8 cellular contexts compared by ENCODE assay signal in genomic region chr17:34254651-34255380, GRCh38. TPM values are rescaled to one million over a fixed set of nuclear protein-coding genes. Genes with fewer than 3 reads are reported as not detected.
A peak's percentile ranks its signal among the peaks of the same experiment; 100 is the strongest.
DNase-seq lines count a peak whose midpoint lies in the region; ATAC-seq and TF ChIP-seq lines count a peak whose summit lies in the region.

CCL2 (plus strand) TSS chr17:34255285; CDS start chr17:34255350, 65 bp downstream.

- H3K9me3 Mint-ChIP-seq in activated naive CD4-positive, alpha-beta T cell treated with anti-CD3 and anti-CD28 coated beads, Interleukin-2, amount 50 U/mL, for 72 hours: peaks cover 0 to 3% of the 10 kb centered on the region in 2 donors

- peak within 1 kb of the TSS; percentile 56 for H3K4me3 ChIP-seq in AG09309 (ENCODE audit: control insufficient read depth, low read depth, low read length)
- peak within 1 kb of the TSS; percentile 32 to 42 (median 40) for H3K4me3 ChIP-seq in stomach

- intact Hi-C loops in stomach (cut with DNase I; ENCODE audit: low total_unique reads): no loop called here

- no peaks in the 10 kb centered on the region for H3K9me3 ChIP-seq in stomach

- no peak for ATAC-seq in HG03108 (IDR thresholded peaks at IDR 0.05; ENCODE audit: unreplicated experiment)
- no peak for ATAC-seq in activated naive CD4-positive, alpha-beta T cell treated with anti-CD3 and anti-CD28 coated beads, Interleukin-2, amount 50 U/mL, for 72 hours

- TF ChIP-seq CTCF in AG09309 (IDR thresholded peaks at IDR 0.05; ENCODE audit: control insufficient read depth, insufficient read depth, low read depth, low read length, missing control alignments): no peak
- TF ChIP-seq CTCF in stomach (IDR thresholded peaks at IDR 0.05): no peak

- no peak for DNase-seq in AG09309 (ENCODE audit: low read depth)
- peak; percentile 26 to 50 for DNase-seq in NCI-H187 (lab: John Stamatoyannopoulos, UW)
- peak; percentile 72 for DNase-seq in cerebellar cortex (ENCODE audit: low spot score)
- peak; percentile 32 for DNase-seq in inferior parietal cortex (ENCODE audit: extremely low spot score)
- DNase-seq in stomach: peak; percentile 33
- no peak for DNase-seq in stimulated activated naive CD4-positive, alpha-beta T cell (lab: John Stamatoyannopoulos, UW)
- DNase-seq in activated naive CD4-positive, alpha-beta T cell treated with anti-CD3 and anti-CD28 coated beads, Interleukin-2, amount 50 U/mL, for 72 hours (ENCODE audit: low spot score in 2 of 2): no peak

- no peak within 1 kb of the TSS for H3K27ac Mint-ChIP-seq in activated naive CD4-positive, alpha-beta T cell treated with anti-CD3 and anti-CD28 coated beads, Interleukin-2, amount 50 U/mL, for 72 hours

- no peak for TF ChIP-seq POLR2A in stomach (IDR thresholded peaks at IDR 0.05)

- H3K4me1 ChIP-seq in stomach: peaks cover 19 to 63% (median 53%) of the 10 kb centered on the region in 4 donors

- TF ChIP-seq EP300 in stomach (IDR thresholded peaks at IDR 0.05): no peak

- peaks cover 0 to 3% (median 0%) of the 10 kb centered on the region in 3 donors for H3K27me3 ChIP-seq in stomach

- peak within 1 kb of the TSS; percentile 72 to 87 (median 84) for H3K27ac ChIP-seq in stomach

- no peaks in the 10 kb centered on the region for H3K36me3 ChIP-seq in stomach

- no peaks in the 10 kb centered on the region for H3K36me3 Mint-ChIP-seq in activated naive CD4-positive, alpha-beta T cell treated with anti-CD3 and anti-CD28 coated beads, Interleukin-2, amount 50 U/mL, for 72 hours

- 3 to 10% (median 5%) methylated on average over 11 of the region's 11 CpGs for WGBS in stomach, 5 donors

RNA-seq across cellular contexts. Expression of gene CCL2, which starts in this region (rescaled TPM):
- 10 to 100 TPM in 3 of 5 donors, 1 to 10 TPM in 2; 3.8 to 29.9 (median 11.1) TPM for total RNA-seq in stomach
- 100 to 1,000 TPM in 1 of 3 donors, 10 to 100 TPM in 2; 30.8 to 194 (median 81.8) TPM for polyA plus RNA-seq in stomach
- total RNA-seq in activated naive CD4-positive, alpha-beta T cell treated with anti-CD3 and anti-CD28 coated beads, Interleukin-2, amount 50 U/mL, for 72 hours: not detected

Comparison
In these comparisons a context has a peak if more than half of its experiments do, and no peak if none do; other contexts are left out.
1. DNase-seq: peak in NCI-H187 (2 of 2), cerebellar cortex (single experiment), inferior parietal cortex (single experiment) and stomach (single experiment); none in AG09309 (single experiment), stimulated activated naive CD4-positive, alpha-beta T cell (0 of 6) and activated naive CD4-positive, alpha-beta T cell treated with anti-CD3 and anti-CD28 coated beads, Interleukin-2, amount 50 U/mL, for 72 hours (0 of 2).